17 cellular contexts compared by ENCODE assay signal in the genomic region with DNA sequence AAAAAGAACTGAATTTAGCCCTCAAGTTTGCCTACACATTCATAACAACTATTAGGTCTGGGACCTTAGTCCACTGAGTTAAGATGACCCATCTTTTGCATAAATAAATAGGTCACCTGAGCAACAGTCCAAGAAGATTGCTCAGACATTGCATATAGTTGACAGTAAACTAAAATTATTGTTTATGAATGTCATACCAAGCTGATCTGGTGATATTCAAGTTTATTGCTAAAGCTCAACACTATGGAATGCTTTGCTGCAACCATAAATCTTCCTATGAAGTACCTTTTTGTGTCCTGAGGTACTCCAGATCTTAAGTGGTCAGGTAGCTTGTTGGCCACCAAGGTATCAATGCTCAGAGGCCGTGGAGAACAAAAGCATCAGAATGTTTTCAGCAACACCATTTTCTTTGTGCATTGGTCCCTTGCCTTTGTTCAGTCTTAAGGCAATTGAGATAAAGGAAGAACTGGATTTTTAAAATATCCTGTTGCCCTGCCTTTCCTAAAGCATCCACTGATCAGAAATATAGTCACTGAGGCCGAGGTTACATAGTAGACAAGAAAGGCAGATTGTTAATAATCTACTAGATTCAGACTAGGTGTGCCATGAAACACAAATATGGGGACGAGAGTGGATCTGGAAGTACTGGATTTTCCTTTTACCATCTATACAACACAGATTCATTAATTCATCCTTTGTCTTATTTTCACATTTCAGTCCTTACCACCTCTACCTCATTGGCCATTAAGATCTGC.
DNase-seq lines count a peak whose midpoint lies in the region; ATAC-seq, FAIRE-seq and TF ChIP-seq lines count a peak whose summit lies in the region.
"Had no signal": no experiment of that assay in that cellular context is flagged by ENCODE, and none has a peak within 500 bp of the region (broad histone marks: within the 10 kb centered on the region; RNA-seq: fewer than 3 reads in every experiment).

No MANE protein-coding gene starts in this region.

- H2BK20ac ChIP-seq in H1 (ENCODE audit: low read length): no peak overlapping the region

- TF ChIP-seq POLR2A in H1 (IDR thresholded peaks at IDR 0.05; ENCODE audit: control extremely low read depth in 1 of 2, low read depth in 2 of 2, low read length in 2 of 2): no peak

- H3K4me3 ChIP-seq in H1 (ENCODE audit: extremely low read depth in 1 of 4, insufficient read depth in 2 of 4, low read depth in 3 of 4, low read length in 4 of 4): no peak overlapping the region

- intact Hi-C loops in left cardiac atrium (cut with DNase I): no loop called here

- no peak overlapping the region for H3K4ac ChIP-seq in H1 (replicated peaks; ENCODE audit: insufficient read length, low read depth, low read length)

- no peak overlapping the region for H2BK5ac ChIP-seq in H1 (ENCODE audit: low read depth, low read length)

- H3K4me1 ChIP-seq in H1 (replicated peaks in 1 of 4; ENCODE audit: control insufficient read depth in 3 of 4, insufficient read depth in 4 of 4, low read length in 3 of 4): peaks cover 0 to 2% (median 0%) of the 10 kb centered on the region in 4 experiments; a peak in 1 of 7 replicates

- H3K79me1 ChIP-seq in H1 (ENCODE audit: low read depth, low read length): no peaks in the 10 kb centered on the region

- H2BK120ac ChIP-seq in H1 (replicated peaks; ENCODE audit: low read depth, low read length): no peak overlapping the region

- WGBS in H1 (ENCODE audit: extremely low coverage in 1 of 2, insufficient coverage in 1 of 2, insufficient read length in 1 of 2, insufficient replicate concordance in 2 of 2, low coverage in 1 of 2, low lambda C conversion rate in 2 of 2, missing lambda C conversion rate in 1 of 2), 2 experiments: 86% methylated on average over 3 of the region's 3 CpGs; no CpG with 5 or more reads in 1 of the 2 experiments

- DNase-seq in NCI-H2029 treated with DMSO at 0.1 percent for 48 hours (lab: John Stamatoyannopoulos, UW) (peak; percentile 19), NCI-H2029 (lab: John Stamatoyannopoulos, UW) (no peak), GM19239 (ENCODE audit: insufficient read length, low spot score) (no peak), H1 (ENCODE audit: low read depth in 1 of 2, low spot score in 2 of 2) (no peak), renal cortical epithelial cell (ENCODE audit: low read depth) (peak; percentile 9), cerebellar nuclear complex (lab: John Stamatoyannopoulos, UW) (no peak), left cardiac atrium (no peak)
- DNase-seq: ACHN; C1 segment of cervical spinal cord; Calu3; CD4-positive, alpha-beta T cell; DMS 273 treated with DMSO at 0.1 percent for 48 hours; GF-D8; GOT3; KG1 had no signal

- H2BK15ac ChIP-seq in H1 (ENCODE audit: low read length): no peak overlapping the region

- FAIRE-seq in GM19239 (lab: Jason Lieb, UNC) (peak; percentile 21), H1 (lab: Jason Lieb, UNC) (no peak)

- H2BK12ac ChIP-seq in H1 (ENCODE audit: low read depth, low read length): no peak overlapping the region

- no peak overlapping the region for H3K27ac ChIP-seq in H1 (ENCODE audit: low read depth, low read length)

- no peak for TF ChIP-seq EP300 in H1 (IDR thresholded peaks at IDR 0.05; ENCODE audit: borderline replicate concordance in 1 of 2, low read depth in 2 of 2, low read length in 2 of 2)

- no peak overlapping the region for H2AK5ac ChIP-seq in H1 (ENCODE audit: low read depth, low read length)

- H3K9me3 ChIP-seq in H1 (ENCODE audit: insufficient read depth in 2 of 2, low read depth in 1 of 2, low read length in 1 of 2): no peaks in the 10 kb centered on the region

- no peaks in the 10 kb centered on the region for H3K27me3 ChIP-seq in H1 (replicated peaks in 1 of 4; ENCODE audit: control insufficient read depth in 3 of 4, extremely low read depth in 1 of 4, insufficient read depth in 3 of 4, low read length in 3 of 4)

- H2AFZ ChIP-seq in H1 (ENCODE audit: low read length): peak overlapping the region; percentile 8; the same call in 1 of the 2 replicates

- no peak overlapping the region for H4K5ac ChIP-seq in H1 (ENCODE audit: insufficient read length, low read depth, low read length)

- no peaks in the 10 kb centered on the region for H4K20me1 ChIP-seq in H1 (replicated peaks in 1 of 2; ENCODE audit: control insufficient read depth in 1 of 2, insufficient read depth in 2 of 2, low read length in 2 of 2)

- no peaks in the 10 kb centered on the region for H3K36me3 ChIP-seq in H1 (ENCODE audit: control insufficient read depth in 2 of 4, insufficient read depth in 4 of 4, low read length in 3 of 4)

- H3K23ac ChIP-seq in H1 (ENCODE audit: insufficient read length): no peak overlapping the region

- H4K8ac ChIP-seq in H1 (ENCODE audit: extremely low read depth, insufficient read depth, low read length): no peak overlapping the region

- H4K91ac ChIP-seq in H1 (replicated peaks; ENCODE audit: insufficient read length, low read length): no peak overlapping the region

- no peaks in the 10 kb centered on the region for H3K79me2 ChIP-seq in H1 (ENCODE audit: control insufficient read depth in 1 of 2, insufficient read depth in 2 of 2, low read length in 2 of 2)

- no peak overlapping the region for H3K4me2 ChIP-seq in H1 (ENCODE audit: insufficient read depth in 1 of 2, low read depth in 2 of 2, low read length in 2 of 2)

- H3K56ac ChIP-seq in H1 (replicated peaks; ENCODE audit: insufficient read length, low read depth, low read length): no peak overlapping the region

- CTCF ChIA-PET in H1 (lab: Charles Lee; ENCODE audit: partially characterized antibody): interaction anchor here (0.6 to 1.4 kb wide), 2 partner anchors 11 to 135 kb away, joined by 3 read pairs; no protein-coding TSS in a partner anchor

- TF ChIP-seq RAD21 in H1 (IDR thresholded peaks at IDR 0.05 in 1 of 2, conservative IDR thresholded peaks at IDR 0.05 in 1 of 2; ENCODE audit: low read depth in 2 of 2, low read length in 2 of 2): no peak

- H3K9ac ChIP-seq in H1 (replicated peaks in 1 of 4; ENCODE audit: extremely low read depth in 1 of 4, low read depth in 3 of 4, low read length in 3 of 4): no peak overlapping the region

- H3K14ac ChIP-seq in H1 (ENCODE audit: insufficient read length): no peak overlapping the region

- ATAC-seq in GM19035 (IDR thresholded peaks at IDR 0.05; ENCODE audit: unreplicated experiment) (no peak), left cardiac atrium (no peak)
- ATAC-seq: HCT116 had no signal

- POLR2A ChIA-PET in H1 (lab: Charles Lee; ENCODE audit: partially characterized antibody): no interaction called here

- no peaks in the 10 kb centered on the region for H3K23me2 ChIP-seq in H1 (ENCODE audit: low read depth, low read length)

- no peak overlapping the region for H3K18ac ChIP-seq in H1 (ENCODE audit: extremely low read depth, low read length)

- no peak for TF ChIP-seq CTCF in H1 (IDR thresholded peaks at IDR 0.05; ENCODE audit: control extremely low read depth in 1 of 3, insufficient read depth in 1 of 3, low read depth in 1 of 3, low read length in 3 of 3)

TF ChIP-seq in H1, 55 proteins besides CTCF, POLR2A, EP300 and RAD21:
- TF ChIP-seq CHD1 (IDR thresholded peaks at IDR 0.05; ENCODE audit: low read depth, low read length) (no peak), NRF1 (IDR thresholded peaks at IDR 0.05; ENCODE audit: low read depth, low read length) (no peak), YY1 (IDR thresholded peaks at IDR 0.05; ENCODE audit: low read depth, low read length) (no peak), EGR1 (IDR thresholded peaks at IDR 0.05; ENCODE audit: borderline replicate concordance, low read depth, low read length) (no peak), CEBPB (IDR thresholded peaks at IDR 0.05; ENCODE audit: low read depth, low read length) (no peak), CBX8 (IDR thresholded peaks at IDR 0.05; ENCODE audit: borderline replicate concordance, low read depth, low read length) (no peak)

Comparison
In these comparisons a context has a peak if more than half of its experiments do, and no peak if none do; other contexts are left out.
1. DNase-seq: peak in NCI-H2029 treated with DMSO at 0.1 percent for 48 hours (single experiment) and renal cortical epithelial cell (single experiment); none in NCI-H2029 (single experiment), GM19239 (single experiment), H1 (0 of 2), cerebellar nuclear complex (0 of 2) and left cardiac atrium (single experiment).